Comparison of ENCODE assay signal across 8 cellular contexts in the genomic region with DNA sequence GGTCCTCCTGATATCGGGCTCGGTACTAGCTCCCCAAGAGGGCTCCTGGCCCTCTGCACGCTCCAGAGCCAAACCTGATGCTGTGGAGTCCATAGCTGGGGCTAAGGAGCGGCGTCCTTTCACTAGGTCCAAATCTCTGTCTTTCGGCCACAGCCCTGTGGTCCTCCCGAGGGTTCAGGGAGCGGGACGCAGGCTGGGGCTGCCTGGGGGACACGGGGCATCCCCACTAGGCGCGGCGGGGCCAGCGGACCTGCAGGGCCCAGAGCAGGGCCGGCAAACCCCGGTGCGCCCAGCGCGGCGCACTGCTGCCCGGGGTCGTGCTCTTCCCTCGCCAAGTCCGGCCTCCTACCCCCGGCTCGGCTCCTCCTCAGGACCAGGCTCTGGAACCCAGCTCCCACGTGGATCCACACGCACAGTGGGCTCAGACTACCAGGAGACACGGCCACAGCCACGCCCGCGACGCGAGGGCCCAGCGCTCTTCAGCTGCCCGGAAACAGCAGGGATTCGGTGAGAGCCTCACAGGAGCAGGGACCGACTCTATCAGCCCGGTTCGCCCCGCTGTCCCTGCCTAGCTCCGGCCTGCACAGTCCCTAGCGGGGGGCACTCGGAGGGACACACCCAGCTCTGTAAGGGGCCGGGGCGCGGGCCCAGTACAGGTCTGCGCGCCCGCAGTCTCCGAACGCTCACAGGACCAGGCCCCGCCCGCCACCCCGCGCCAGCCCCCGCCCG. TPM values are rescaled to one million over a fixed set of nuclear protein-coding genes. Genes with fewer than 3 reads are reported as not detected.
DNase-seq lines count a peak whose midpoint lies in the region; TF ChIP-seq lines count a peak whose summit lies in the region.

No MANE protein-coding gene starts in this region.

- H3K9me3 ChIP-seq in Karpas-422 (ENCODE audit: low read length) (0 out of 2 replicates have a peak, but pooled peaks cover 3% of the 10 kb centered on the region), esophagus squamous epithelium (peaks cover 0 to 18% (median 0%) of the 10 kb centered on the region in 3 donors), mucosa of rectum (ENCODE audit: control insufficient read depth in 2 of 2, low read length in 2 of 2) (peaks cover 0 to 3% of the 10 kb centered on the region in 2 donors), thymus (ENCODE audit: control insufficient read depth) (peaks cover 1% of the 10 kb centered on the region)

- H3K27ac ChIP-seq in Karpas-422 (ENCODE audit: low read length) (no peak overlapping the region), esophagus squamous epithelium (peak overlapping the region; percentile 83 to 90 (median 86)), mucosa of rectum (ENCODE audit: low read depth in 2 of 2, low read length in 2 of 2) (peak overlapping the region; percentile 11 to 63), thymus (ENCODE audit: low read depth) (peak overlapping the region; percentile 79)

- no peak for TF ChIP-seq POLR2A in esophagus squamous epithelium (IDR thresholded peaks at IDR 0.05)

- intact Hi-C loops in esophagus squamous epithelium (cut with DNase I), result no loop called here

- H3K9ac ChIP-seq in Karpas-422 (ENCODE audit: low read length) (peak overlapping the region; percentile 73), mucosa of rectum (ENCODE audit: low read depth in 1 of 2, low read length in 2 of 2) (peak overlapping the region; percentile 74 to 80)

- H3K9me2 ChIP-seq in Karpas-422 (replicated peaks; ENCODE audit: insufficient read depth, low read length), result no peaks in the 10 kb centered on the region

- TF ChIP-seq CTCF in esophagus squamous epithelium (IDR thresholded peaks at IDR 0.05), result no peak

- peak; percentile 67 for DNase-seq in NCI-H82 (lab: John Stamatoyannopoulos, UW)
- no peak for DNase-seq in NCI-H82 treated with DMSO at 0.1 percent for 48 hours (lab: John Stamatoyannopoulos, UW; ENCODE audit: unreplicated experiment)
- peak; percentile 14 for DNase-seq in GOT3 (lab: John Stamatoyannopoulos, UW)
- peak; percentile 49 for DNase-seq in Karpas-422
- peak; percentile 11 to 21 (median 19) for DNase-seq in activated CD8-positive, alpha-beta memory T cell treated with anti-CD3 and anti-CD28 coated beads for 48 hours (ENCODE audit: low read depth in 2 of 3, low spot score in 2 of 3)
- DNase-seq in esophagus squamous epithelium (lab: John Stamatoyannopoulos, UW), result no peak

- H3K79me2 ChIP-seq in Karpas-422 (ENCODE audit: low read length), result peaks cover 5% of the 10 kb centered on the region; the same call in 1 of the 2 replicates

- H3K4me3 ChIP-seq in Karpas-422 (ENCODE audit: low read length) (peak overlapping the region; percentile 75), esophagus squamous epithelium (peak overlapping the region; percentile 51 to 84 (median 74)), mucosa of rectum (ENCODE audit: low read length in 2 of 2) (peak overlapping the region; percentile 74 to 78), thymus (ENCODE audit: low read length) (peak overlapping the region; percentile 77)

- H3K27me3 ChIP-seq in Karpas-422 (ENCODE audit: low read length) (no peaks in the 10 kb centered on the region), esophagus squamous epithelium (no peaks in the 10 kb centered on the region), mucosa of rectum (ENCODE audit: control insufficient read depth in 2 of 2, insufficient read depth in 2 of 2, low read length in 2 of 2) (no peaks in the 10 kb centered on the region), thymus (ENCODE audit: control insufficient read depth, insufficient read depth) (no peaks in the 10 kb centered on the region)

- H2AFZ ChIP-seq in Karpas-422 (ENCODE audit: low read length), result no peak overlapping the region

- WGBS in esophagus squamous epithelium, 2 donors, result 0 to 2% methylated on average over 8 to 12 of the region's 58 CpGs
- 4% methylated on average over 58 of the region's 58 CpGs for WGBS in thymus

- peak overlapping the region; percentile 89 for H3K4me2 ChIP-seq in Karpas-422 (ENCODE audit: low read depth, low read length, poor library complexity, severe bottlenecking)

- peaks cover 14% of the 10 kb centered on the region for H3K4me1 ChIP-seq in Karpas-422 (ENCODE audit: low read length)
- peaks cover 9 to 34% (median 13%) of the 10 kb centered on the region in 3 donors for H3K4me1 ChIP-seq in esophagus squamous epithelium
- peaks cover 10 to 11% of the 10 kb centered on the region in 2 donors for H3K4me1 ChIP-seq in mucosa of rectum (ENCODE audit: control insufficient read depth in 2 of 2, insufficient read depth in 2 of 2, low read length in 2 of 2)
- H3K4me1 ChIP-seq in thymus (ENCODE audit: control insufficient read depth, insufficient read depth, low read length), result peaks cover 3% of the 10 kb centered on the region

- H3K36me3 ChIP-seq in Karpas-422 (ENCODE audit: insufficient read depth, low read length) (peaks cover 11% of the 10 kb centered on the region; the same call in 1 of the 2 replicates), esophagus squamous epithelium (peaks cover 0 to 33% (median 6%) of the 10 kb centered on the region in 3 donors), mucosa of rectum (ENCODE audit: control insufficient read depth in 2 of 2, insufficient read depth in 2 of 2, low read length in 2 of 2) (peaks cover 13 to 26% of the 10 kb centered on the region in 2 donors), thymus (ENCODE audit: control insufficient read depth, insufficient read depth) (no peaks in the 10 kb centered on the region)

- H4K20me1 ChIP-seq in Karpas-422 (ENCODE audit: insufficient read depth, low read depth, low read length), result no peaks in the 10 kb centered on the region

RNA-seq across cellular contexts. Expression of gene ZNF514, which starts 0.6 kb away (rescaled TPM):
- 9.5 and 15.0 TPM in 2 replicates for total RNA-seq in Karpas-422 (2014; rRNA removed; shearing (Covaris generic); ENCODE audit: low replicate concordance)
- total RNA-seq in esophagus squamous epithelium, result 10 to 100 TPM in 1 of 4 donors, 1 to 10 TPM in 3; 4.9 to 23.8 (median 6.9) TPM
- 18.6 TPM for polyA plus RNA-seq in thymus

RNA-seq across cellular contexts. Expression of gene ZNF2, which starts 6.6 kb away (rescaled TPM):
- 3.8 and 7.1 TPM in 2 replicates for total RNA-seq in Karpas-422 (2014; rRNA removed; shearing (Covaris generic); ENCODE audit: low replicate concordance)
- total RNA-seq in esophagus squamous epithelium, result 1 to 10 TPM; 2.8 to 4.0 (median 3.4) TPM
- polyA plus RNA-seq in thymus, result 2.5 TPM

RNA-seq across cellular contexts. Expression of gene MRPS5, which starts 37.4 kb away (rescaled TPM):
- total RNA-seq in Karpas-422 (2014; rRNA removed; shearing (Covaris generic); ENCODE audit: low replicate concordance), result 59.5 and 98.4 TPM in 2 replicates
- 10 to 100 TPM; 41.9 to 55.4 (median 46.4) TPM for total RNA-seq in esophagus squamous epithelium
- 161 TPM for polyA plus RNA-seq in thymus

RNA-seq across cellular contexts. Expression of gene ZNF892, which starts 48.3 kb away (rescaled TPM):
- total RNA-seq in Karpas-422 (2014; rRNA removed; shearing (Covaris generic); ENCODE audit: low replicate concordance), result 1.1 and 3.5 TPM in 2 replicates
- 1 to 10 TPM; 1.9 to 4.7 (median 4.1) TPM for total RNA-seq in esophagus squamous epithelium
- polyA plus RNA-seq in thymus, result 0.39 TPM

Comparison
In these comparisons a context has a peak if more than half of its experiments do, and no peak if none do; other contexts are left out.
1. DNase-seq: peak in NCI-H82 (single experiment), GOT3 (single experiment), Karpas-422 (single experiment) and activated CD8-positive, alpha-beta memory T cell treated with anti-CD3 and anti-CD28 coated beads for 48 hours (3 of 3); none in NCI-H82 treated with DMSO at 0.1 percent for 48 hours (single experiment) and esophagus squamous epithelium (single experiment).
2. Peak in every context shown above with its lines, with median percentiles within 50 percentile points of each other: H3K4me3 ChIP-seq.